ENCODE assay signal across 1 cellular context in genomic region chr11:68956142-68956541, GRCh38.
TF ChIP-seq lines count a peak whose summit lies in the region.

No MANE protein-coding gene starts in this region.

TF ChIP-seq in H1, 55 proteins besides CTCF, POLR2A, EP300 and RAD21:
- TF ChIP-seq E2F6 (IDR thresholded peaks at IDR 0.05) (no peak), SP1 (IDR thresholded peaks at IDR 0.05; ENCODE audit: low read depth, low read length) (no peak), TAF7 (optimal IDR thresholded peaks at IDR 0.05; ENCODE audit: borderline replicate concordance, low read depth, low read length) (no peak), RBBP5 (IDR thresholded peaks at IDR 0.05; ENCODE audit: borderline replicate concordance, low read depth, low read length) (no peak), HDAC2 (IDR thresholded peaks at IDR 0.05; ENCODE audit: borderline replicate concordance in 1 of 2, low read depth in 2 of 2, low read length in 2 of 2) (no peak), SIX5 (IDR thresholded peaks at IDR 0.05; ENCODE audit: low read depth, low read length) (no peak), YY1 (IDR thresholded peaks at IDR 0.05; ENCODE audit: low read depth, low read length) (0 out of 2 replicates have a peak, but pooled peaks have one; percentile 11), BCL11A (IDR thresholded peaks at IDR 0.05; ENCODE audit: low read depth in 2 of 2, low read length in 2 of 2) (no peak), ASH2L (IDR thresholded peaks at IDR 0.05; ENCODE audit: low read length) (no peak), JUND (IDR thresholded peaks at IDR 0.05; ENCODE audit: low read length) (no peak), USF2 (IDR thresholded peaks at IDR 0.05; ENCODE audit: low read length) (no peak), TAF1 (IDR thresholded peaks at IDR 0.05; ENCODE audit: low read depth, low read length) (0 out of 2 replicates have a peak, but pooled peaks have one; percentile 32), POU5F1 (IDR thresholded peaks at IDR 0.05; ENCODE audit: low read depth, low read length) (no peak), KDM5A (IDR thresholded peaks at IDR 0.05; ENCODE audit: low read length) (no peak)
